Comparison of ENCODE assay signal across 8 cellular contexts in the genomic region with DNA sequence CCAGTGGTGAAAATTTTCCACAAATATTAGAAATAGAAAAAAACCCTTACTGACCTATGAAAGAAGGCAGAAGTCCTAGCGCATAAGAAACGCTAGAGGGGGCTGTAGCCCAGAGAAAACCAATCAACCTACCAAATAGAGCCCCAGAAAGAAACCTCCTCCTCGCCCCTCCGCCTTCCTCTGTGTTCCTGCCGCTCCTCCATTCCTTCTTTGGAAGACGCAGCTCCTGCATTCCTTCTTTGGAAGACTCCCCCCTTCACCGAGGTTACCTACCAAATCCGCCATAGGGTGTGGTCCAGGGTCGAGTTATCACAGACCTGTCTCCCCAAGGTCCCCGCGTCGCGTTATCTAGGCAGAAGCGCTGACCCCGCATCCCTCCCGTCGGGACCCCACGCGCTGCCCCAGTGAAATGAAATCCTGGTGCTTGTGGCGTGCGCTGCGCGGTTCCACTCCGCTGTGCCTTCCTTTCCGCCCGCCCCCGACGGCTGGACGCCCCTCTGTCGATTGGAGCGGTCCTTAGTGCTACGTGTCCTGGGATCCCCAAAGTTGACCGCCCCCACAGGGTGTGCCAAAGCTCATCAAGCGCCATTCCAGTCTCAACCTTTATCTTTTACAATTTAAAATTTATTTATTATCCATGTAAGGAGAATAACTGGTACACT. TPM values are rescaled to one million over a fixed set of nuclear protein-coding genes. Genes with fewer than 3 reads are reported as not detected.
DNase-seq lines count a peak whose midpoint lies in the region; ATAC-seq and TF ChIP-seq lines count a peak whose summit lies in the region.

No MANE protein-coding gene starts in this region.

- peaks cover 61% of the 10 kb centered on the region for H3K27me3 ChIP-seq in RWPE2 (ENCODE audit: insufficient read depth, poor library complexity, severe bottlenecking)

- WGBS in urinary bladder = 2% methylated on average over 34 of the region's 34 CpGs

- H3K9me3 ChIP-seq in RWPE2 (ENCODE audit: severe bottlenecking) = no peaks in the 10 kb centered on the region

- no peak for TF ChIP-seq EP300 in Ishikawa (IDR thresholded peaks at IDR 0.05; ENCODE audit: borderline replicate concordance)

- TF ChIP-seq CTCF in RWPE2 (IDR thresholded peaks at IDR 0.05; ENCODE audit: poor library complexity, severe bottlenecking) = peak; percentile 76

- H3K36me3 ChIP-seq in RWPE2 (ENCODE audit: low read depth) (no peaks in the 10 kb centered on the region), urinary bladder (ENCODE audit: insufficient read depth) (no peaks in the 10 kb centered on the region)

- H3K4me3 ChIP-seq in RWPE2 (ENCODE audit: severe bottlenecking) (peak overlapping the region; percentile 16), urinary bladder (ENCODE audit: low read depth, low read length) (peak overlapping the region; percentile 29)

- ATAC-seq in RWPE2 (ENCODE audit: low read depth) (peak; percentile 73), HG02970 (IDR thresholded peaks at IDR 0.05; ENCODE audit: low FRiP score, unreplicated experiment) (no peak)
- peak; percentile 77 to 84 for ATAC-seq in activated naive CD4-positive, alpha-beta T cell treated with anti-CD3 and anti-CD28 coated beads, Interleukin-2, amount 50 U/mL, for 72 hours

- H3K4me1 ChIP-seq in RWPE2 (ENCODE audit: insufficient read depth, poor library complexity, severe bottlenecking) (no peaks in the 10 kb centered on the region), urinary bladder (ENCODE audit: insufficient read depth) (no peaks in the 10 kb centered on the region)

- H3K27ac Mint-ChIP-seq in activated naive CD4-positive, alpha-beta T cell treated with anti-CD3 and anti-CD28 coated beads, Interleukin-2, amount 50 U/mL, for 72 hours = no peak overlapping the region

- TF ChIP-seq RAD21 in Ishikawa (IDR thresholded peaks at IDR 0.05; ENCODE audit: low read depth) = peak; percentile 60

- peak; percentile 15 for DNase-seq in DMS 273 treated with DMSO at 0.1 percent for 48 hours (lab: John Stamatoyannopoulos, UW)
- no peak for DNase-seq in RWPE2 (ENCODE audit: low spot score)
- DNase-seq in activated naive CD4-positive, alpha-beta T cell treated with anti-CD3 and anti-CD28 coated beads, Interleukin-2, amount 50 U/mL, for 72 hours (ENCODE audit: low spot score in 2 of 2) = peak in 1 of 2 donors; percentile 50
- peak; percentile 66 for DNase-seq in glomerular visceral epithelial cell (ENCODE audit: extremely low spot score)
- DNase-seq in occipital lobe (lab: John Stamatoyannopoulos, UW) = peak; percentile 66

- H3K36me3 Mint-ChIP-seq in activated naive CD4-positive, alpha-beta T cell treated with anti-CD3 and anti-CD28 coated beads, Interleukin-2, amount 50 U/mL, for 72 hours = no peaks in the 10 kb centered on the region

- H3K9me3 Mint-ChIP-seq in activated naive CD4-positive, alpha-beta T cell treated with anti-CD3 and anti-CD28 coated beads, Interleukin-2, amount 50 U/mL, for 72 hours = no peaks in the 10 kb centered on the region

- H3K27ac ChIP-seq in RWPE2 (ENCODE audit: poor library complexity, severe bottlenecking) (no peak overlapping the region), urinary bladder (ENCODE audit: low read depth) (no peak overlapping the region)

TF ChIP-seq in Ishikawa, 13 proteins besides CTCF, POLR2A, EP300 and RAD21:
- no peak for TF ChIP-seq REST (IDR thresholded peaks at IDR 0.05; ENCODE audit: low read depth)
- TF ChIP-seq YY1 (IDR thresholded peaks at IDR 0.05; ENCODE audit: low read depth) = no peak
- no peak for TF ChIP-seq TEAD4 (IDR thresholded peaks at IDR 0.05)
- TF ChIP-seq, protein P1, sequence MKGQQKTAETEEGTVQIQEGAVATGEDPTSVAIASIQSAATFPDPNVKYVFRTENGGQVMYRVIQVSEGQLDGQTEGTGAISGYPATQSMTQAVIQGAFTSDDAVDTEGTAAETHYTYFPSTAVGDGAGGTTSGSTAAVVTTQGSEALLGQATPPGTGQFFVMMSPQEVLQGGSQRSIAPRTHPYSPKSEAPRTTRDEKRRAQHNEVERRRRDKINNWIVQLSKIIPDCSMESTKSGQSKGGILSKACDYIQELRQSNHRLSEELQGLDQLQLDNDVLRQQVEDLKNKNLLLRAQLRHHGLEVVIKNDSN (IDR thresholded peaks at IDR 0.05) = no peak
TF ChIP-seq in Ishikawa: peak in this region for 0.

RNA-seq across cellular contexts. Expression of gene RPP21, which starts 12.9 kb away (rescaled TPM):
- total RNA-seq in activated naive CD4-positive, alpha-beta T cell treated with anti-CD3 and anti-CD28 coated beads, Interleukin-2, amount 50 U/mL, for 72 hours = 10 to 100 TPM; 20.8 to 49.9 TPM
- 12.8 TPM for total RNA-seq in occipital lobe
- total RNA-seq in urinary bladder = 15.0 TPM
- polyA plus RNA-seq in urinary bladder = 147 TPM

RNA-seq across cellular contexts. Expression of gene TRIM39, which starts 31.1 kb away (rescaled TPM):
- total RNA-seq in activated naive CD4-positive, alpha-beta T cell treated with anti-CD3 and anti-CD28 coated beads, Interleukin-2, amount 50 U/mL, for 72 hours = 10 to 100 TPM; 14.2 to 17.1 TPM
- total RNA-seq in occipital lobe (10.0 TPM), urinary bladder (5.8 TPM)
- 16.6 TPM for polyA plus RNA-seq in urinary bladder
